20 cellular contexts compared by ENCODE assay signal in genomic region chr3:17047904-17048303, GRCh38.
A peak's percentile ranks its signal among the peaks of the same experiment; 100 is the strongest.
DNase-seq lines count a peak whose midpoint lies in the region; ATAC-seq, FAIRE-seq and TF ChIP-seq lines count a peak whose summit lies in the region.
"Had no signal": no experiment of that assay in that cellular context is flagged by ENCODE, and none has a peak within 500 bp of the region (broad histone marks: within the 10 kb centered on the region; RNA-seq: fewer than 3 reads in every experiment).

No MANE protein-coding gene starts in this region.

- H3F3A ChIP-seq in neural progenitor cell (ENCODE audit: low read depth): peaks cover 15% of the 10 kb centered on the region

- H3K36me3 Mint-ChIP-seq in neural progenitor cell: no peaks in the 10 kb centered on the region

- no peaks in the 10 kb centered on the region for H3K79me2 ChIP-seq in neural progenitor cell (ENCODE audit: low read depth)

- FAIRE-seq in D721Med (lab: Jason Lieb, UNC): peak; percentile 6
- FAIRE-seq: HTR-8/SVneo had no signal

- H2AFZ ChIP-seq in neural progenitor cell (replicated peaks): no peak overlapping the region

- H3K9me3 ChIP-seq in KOPT-K1 (ENCODE audit: insufficient read depth, low read length, poor library complexity, severe bottlenecking): peaks cover 15% of the 10 kb centered on the region
- H3K9me3 ChIP-seq in WERI-Rb-1 (ENCODE audit: severe bottlenecking): no peaks in the 10 kb centered on the region
- H3K9me3 ChIP-seq in neural progenitor cell (ENCODE audit: low read depth): no peaks in the 10 kb centered on the region

- H3K9ac ChIP-seq in neural progenitor cell: no peak overlapping the region

- no peak overlapping the region for H3K27ac Mint-ChIP-seq in neural progenitor cell
- H3K27ac Mint-ChIP-seq: HFFc6 had no signal

- ATAC-seq in HG03039 (IDR thresholded peaks at IDR 0.05; ENCODE audit: unreplicated experiment): no peak
- ATAC-seq: SK-N-SH treated with all-trans-retinoic acid at 6 μM for 48 hours, T-cell had no signal

- DNase-seq in D721Med (ENCODE audit: insufficient read length, low spot score) (no peak), WERI-Rb-1 (peak; percentile 53), neural progenitor cell (ENCODE audit: low spot score) (no peak), lower leg skin (ENCODE audit: low spot score in 2 of 2) (no peak), SIG-M5 treated with dmso at 0.1 percent for 504 hours (lab: John Stamatoyannopoulos, UW; ENCODE audit: unreplicated experiment) (no peak)
- DNase-seq in activated CD8-positive, alpha-beta memory T cell treated with anti-CD3 and anti-CD28 coated beads, Interleukin-2, amount 50 U/mL, for 4 hours: no peak
- DNase-seq: H7, HFFc6, IMR-90, Kasumi-1, MM.1S, NCI-H1092 treated with DMSO at 0.1 percent for 48 hours, NCI-H2081, OCI-M1, SHP77, T-cell had no signal

- H3K27me3 Mint-ChIP-seq in neural progenitor cell (ENCODE audit: insufficient read depth, low read depth): peaks cover 2% of the 10 kb centered on the region
- H3K27me3 Mint-ChIP-seq: T-cell had no signal

- peaks cover 3% of the 10 kb centered on the region for H3K9me3 Mint-ChIP-seq in neural progenitor cell
- H3K9me3 Mint-ChIP-seq: HFFc6 had no signal

- H3K27me3 ChIP-seq in WERI-Rb-1 (ENCODE audit: insufficient read depth, low read depth, severe bottlenecking) (no peaks in the 10 kb centered on the region), neural progenitor cell (no peaks in the 10 kb centered on the region)

- peaks cover 24% of the 10 kb centered on the region for H3K4me1 ChIP-seq in neural progenitor cell

- H4K20me1 ChIP-seq in neural progenitor cell (ENCODE audit: low read depth): no peaks in the 10 kb centered on the region

- intact Hi-C loops in lower leg skin (cut with DNase I; ENCODE audit: low total_unique reads): no loop called here

- H3K27ac ChIP-seq in KOPT-K1 (ENCODE audit: low read depth, low read length, poor library complexity, severe bottlenecking): peak overlapping the region; percentile 44
- peak overlapping the region; percentile 47 for H3K27ac ChIP-seq in WERI-Rb-1
- peak overlapping the region; percentile 19 for H3K27ac ChIP-seq in neural progenitor cell

- no peak for TF ChIP-seq CTCF in D721Med (IDR thresholded peaks at IDR 0.05; ENCODE audit: insufficient read depth, missing control alignments)
- no peak for TF ChIP-seq CTCF in WERI-Rb-1 (IDR thresholded peaks at IDR 0.05; ENCODE audit: low read depth, low read length)
- no peak for TF ChIP-seq CTCF in neural progenitor cell (IDR thresholded peaks at IDR 0.05)
- no peak for TF ChIP-seq CTCF in lower leg skin (IDR thresholded peaks at IDR 0.05)

- H3K36me3 ChIP-seq in KOPT-K1 (ENCODE audit: insufficient read depth, low read length) (peaks cover 37% of the 10 kb centered on the region), WERI-Rb-1 (no peaks in the 10 kb centered on the region), neural progenitor cell (peaks cover 4% of the 10 kb centered on the region)

- H3K4me2 ChIP-seq in neural progenitor cell: peak overlapping the region; percentile 34

- 87 to 90% methylated on average over 3 of the region's 3 CpGs for WGBS in lower leg skin, 2 donors

- peaks cover 14% of the 10 kb centered on the region for H3K4me1 Mint-ChIP-seq in neural progenitor cell

- H3K4me3 Mint-ChIP-seq in neural progenitor cell: no peak overlapping the region
- H3K4me3 Mint-ChIP-seq: HFFc6, T-cell had no signal

- TF ChIP-seq POLR2A in lower leg skin (IDR thresholded peaks at IDR 0.05): no peak

- H3K4me3 ChIP-seq in WERI-Rb-1 (ENCODE audit: low read depth, low read length) (no peak overlapping the region), neural progenitor cell (no peak overlapping the region), lower leg skin (ENCODE audit: low read depth, poor library complexity, severe bottlenecking) (no peak overlapping the region)
